ENCODE assay signal across 1 cellular context in the genomic region with DNA sequence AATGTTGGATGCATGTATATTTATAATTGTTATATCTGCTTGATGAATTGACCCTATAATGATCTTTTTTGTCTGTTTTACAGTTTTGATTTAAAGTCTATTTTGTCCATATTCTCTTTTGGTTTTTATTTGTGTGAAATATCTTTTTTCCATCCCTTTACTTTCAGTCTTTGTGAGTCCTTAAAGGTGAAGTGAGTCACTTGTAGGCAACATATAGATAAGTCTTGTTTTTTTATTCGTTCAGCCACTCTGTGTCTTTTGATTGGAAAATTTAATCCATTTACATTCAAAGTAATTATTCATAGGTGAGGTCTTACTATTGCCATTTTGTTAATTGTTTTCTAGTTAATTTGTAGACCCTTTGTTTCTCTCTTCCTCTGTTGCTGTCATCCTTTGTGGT.
TF ChIP-seq lines count a peak whose summit lies in the region.

No MANE protein-coding gene starts in this region.

TF ChIP-seq in WTC11, 78 proteins besides CTCF, POLR2A, EP300 and RAD21 (continued from another document):
- TF ChIP-seq, protein P1, sequence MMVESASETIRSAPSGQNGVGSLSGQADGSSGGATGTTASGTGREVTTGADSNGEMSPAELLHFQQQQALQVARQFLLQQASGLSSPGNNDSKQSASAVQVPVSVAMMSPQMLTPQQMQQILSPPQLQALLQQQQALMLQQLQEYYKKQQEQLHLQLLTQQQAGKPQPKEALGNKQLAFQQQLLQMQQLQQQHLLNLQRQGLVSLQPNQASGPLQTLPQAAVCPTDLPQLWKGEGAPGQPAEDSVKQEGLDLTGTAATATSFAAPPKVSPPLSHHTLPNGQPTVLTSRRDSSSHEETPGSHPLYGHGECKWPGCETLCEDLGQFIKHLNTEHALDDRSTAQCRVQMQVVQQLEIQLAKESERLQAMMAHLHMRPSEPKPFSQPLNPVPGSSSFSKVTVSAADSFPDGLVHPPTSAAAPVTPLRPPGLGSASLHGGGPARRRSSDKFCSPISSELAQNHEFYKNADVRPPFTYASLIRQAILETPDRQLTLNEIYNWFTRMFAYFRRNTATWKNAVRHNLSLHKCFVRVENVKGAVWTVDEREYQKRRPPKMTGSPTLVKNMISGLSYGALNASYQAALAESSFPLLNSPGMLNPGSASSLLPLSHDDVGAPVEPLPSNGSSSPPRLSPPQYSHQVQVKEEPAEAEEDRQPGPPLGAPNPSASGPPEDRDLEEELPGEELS (CRISPR knock-in tag; IDR thresholded peaks at IDR 0.05), result no peak
- TF ChIP-seq GABPB1 (CRISPR knock-in tag; IDR thresholded peaks at IDR 0.05) (no peak), NFE2L1 (CRISPR knock-in tag; IDR thresholded peaks at IDR 0.05) (no peak), CREB1 (CRISPR knock-in tag; IDR thresholded peaks at IDR 0.05) (no peak)
